34 cellular contexts compared by ENCODE assay signal in the genomic region with DNA sequence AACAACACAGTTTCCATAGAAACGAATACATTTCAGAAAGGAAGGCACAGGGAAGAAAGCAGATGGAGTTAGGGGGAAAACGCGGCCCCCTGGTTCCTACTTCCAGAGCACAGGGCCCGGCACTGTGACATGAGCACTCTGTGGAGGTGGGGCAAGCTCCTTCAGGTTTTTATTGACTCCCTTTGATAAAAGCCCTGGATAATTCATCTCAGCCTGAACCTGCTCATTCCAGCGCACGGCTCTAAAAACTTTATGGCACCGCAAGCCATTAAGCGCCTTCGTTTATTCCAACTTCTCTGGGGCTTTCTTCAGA.
"Had no signal": no experiment of that assay in that cellular context is flagged by ENCODE, and none has a peak within 500 bp of the region (broad histone marks: within the 10 kb centered on the region; RNA-seq: fewer than 3 reads in every experiment).

No MANE protein-coding gene starts in this region.

- H3K36me3 ChIP-seq: cardiac muscle cell, Peyer's patch, SJSA1 had no signal

- H3K36me3 Mint-ChIP-seq: activated CD4-positive, alpha-beta memory T cell treated with anti-CD3 and anti-CD28 coated beads for 36 hours; activated naive CD4-positive, alpha-beta T cell treated with anti-CD3 and anti-CD28 coated beads, Interleukin-2, amount 10 ng/mL, durations not matched to agents 7 days and 5 days; activated naive CD8-positive, alpha-beta T cell; T-cell had no signal

- DNase-seq: activated B cell treated with CpG ODN at 0.5 μM for 24 hours; activated CD4-positive, alpha-beta memory T cell treated with anti-CD3 and anti-CD28 coated beads for 36 hours; activated CD4-positive, alpha-beta T cell treated with anti-CD3 and anti-CD28 coated beads for 4 hours; activated CD4-positive, alpha-beta T cell treated with anti-CD3 and anti-CD28 coated beads, Interleukin-2, amount 50 U/mL, for 1 hour; activated CD4-positive, CD25-positive, alpha-beta regulatory T cell treated with anti-CD3 and anti-CD28 coated beads, Interleukin-2, amount 50 U/mL, for 72 hours; activated CD8-positive, alpha-beta memory T cell treated with anti-CD3 and anti-CD28 coated beads, Interleukin-2, amount 50 U/mL, for 4 hours; activated gamma-delta T cell treated with Interleukin-2 at 50 U/mL for 16 hours; activated naive CD4-positive, alpha-beta T cell treated with anti-CD3 and anti-CD28 coated beads, Interleukin-2, amount 10 ng/mL, durations not matched to agents 7 days and 5 days; activated naive CD8-positive, alpha-beta T cell treated with anti-CD3 and anti-CD28 coated beads, Interleukin-2, amount 50 U/mL, for 24 hours; activated T-cell treated with anti-CD3 and anti-CD28 coated beads for 4 hours; activated T-cell treated with anti-CD3 and anti-CD28 coated beads, Interleukin-2, amount 50 U/mL, for 4 hours; aorta; IMR-90; NCI-H1092 treated with DMSO at 0.1 percent for 48 hours; NCI-H1417; NCI-H1930; NCI-H2081 treated with DMSO at 0.1 percent for 48 hours; NCI-H2171 treated with DMSO at 0.1 percent for 48 hours; NCI-H345; NCI-H524 treated with DMSO at 0.1 percent for 48 hours; PC-3; Peyer's patch; RPMI8226; SHP77 treated with DMSO at 0.1 percent for 48 hours; SK-N-SH; T-cell; T-helper 2 cell; T-helper 9 cell had no signal

- H3K27me3 ChIP-seq: Peyer's patch, SJSA1 had no signal

- H3K4me3 ChIP-seq: cardiac muscle cell, K562, Peyer's patch, SJSA1 had no signal

- H3K9ac ChIP-seq: SK-N-SH had no signal

- H3K4me1 Mint-ChIP-seq: activated B cell treated with CpG ODN at 0.5 μM for 24 hours; activated naive CD4-positive, alpha-beta T cell treated with anti-CD3 and anti-CD28 coated beads, Interleukin-2, amount 10 ng/mL, durations not matched to agents 7 days and 5 days; activated naive CD8-positive, alpha-beta T cell treated with anti-CD3 and anti-CD28 coated beads, Interleukin-2, amount 50 U/mL, for 24 hours; T-cell had no signal

- H3K9me3 ChIP-seq: Peyer's patch, SJSA1, SK-N-SH had no signal

- H3K9me3 Mint-ChIP-seq: activated B cell treated with CpG ODN at 0.5 μM for 24 hours; activated CD4-positive, alpha-beta memory T cell treated with anti-CD3 and anti-CD28 coated beads for 36 hours; activated naive CD4-positive, alpha-beta T cell treated with anti-CD3 and anti-CD28 coated beads, Interleukin-2, amount 10 ng/mL, durations not matched to agents 7 days and 5 days; activated naive CD8-positive, alpha-beta T cell treated with anti-CD3 and anti-CD28 coated beads, Interleukin-2, amount 50 U/mL, for 24 hours; activated T-cell treated with anti-CD3 and anti-CD28 coated beads, Interleukin-2, amount 50 U/mL, for 4 hours; activated T-helper 1 cell treated with anti-CD3 and anti-CD28 coated beads, Interleukin-12 subunit alpha, Interleukin-12 subunit beta, Interleukin-2, Interleukin-4 antibody, amounts not matched to agents 30 ng/mL and 10 ng/mL and 1 ng/mL, durations not matched to agents 14 hours and 24 hours and 36 hours; T-cell had no signal

- H3K27ac Mint-ChIP-seq: activated B cell treated with CpG ODN at 0.5 μM for 24 hours; activated CD4-positive, alpha-beta memory T cell treated with anti-CD3 and anti-CD28 coated beads for 36 hours; activated naive CD4-positive, alpha-beta T cell treated with anti-CD3 and anti-CD28 coated beads, Interleukin-2, amount 10 ng/mL, durations not matched to agents 7 days and 5 days; activated naive CD8-positive, alpha-beta T cell; activated naive CD8-positive, alpha-beta T cell treated with anti-CD3 and anti-CD28 coated beads, Interleukin-2, amount 50 U/mL, for 24 hours; activated T-helper 1 cell treated with anti-CD3 and anti-CD28 coated beads, Interleukin-12 subunit alpha, Interleukin-12 subunit beta, Interleukin-2, Interleukin-4 antibody, amounts not matched to agents 30 ng/mL and 10 ng/mL and 1 ng/mL, durations not matched to agents 14 hours and 24 hours and 36 hours; T-cell had no signal

- H3K4me1 ChIP-seq: Peyer's patch had no signal

- H3K4me3 Mint-ChIP-seq: activated B cell treated with CpG ODN at 0.5 μM for 24 hours; activated CD4-positive, alpha-beta memory T cell treated with anti-CD3 and anti-CD28 coated beads for 36 hours; activated naive CD4-positive, alpha-beta T cell treated with anti-CD3 and anti-CD28 coated beads, Interleukin-2, amount 10 ng/mL, durations not matched to agents 7 days and 5 days; activated naive CD8-positive, alpha-beta T cell; activated naive CD8-positive, alpha-beta T cell treated with anti-CD3 and anti-CD28 coated beads, Interleukin-2, amount 50 U/mL, for 24 hours; activated T-cell treated with anti-CD3 and anti-CD28 coated beads, Interleukin-2, amount 50 U/mL, for 4 hours; activated T-helper 1 cell treated with anti-CD3 and anti-CD28 coated beads, Interleukin-12 subunit alpha, Interleukin-12 subunit beta, Interleukin-2, Interleukin-4 antibody, amounts not matched to agents 30 ng/mL and 10 ng/mL and 1 ng/mL, durations not matched to agents 14 hours and 24 hours and 36 hours; T-cell had no signal

- H3K27ac ChIP-seq: cardiac muscle cell, Peyer's patch, SJSA1, VCaP had no signal

- ATAC-seq: activated naive CD8-positive, alpha-beta T cell treated with anti-CD3 and anti-CD28 coated beads, Interleukin-2, amount 50 U/mL, for 24 hours; activated T-cell treated with anti-CD3 and anti-CD28 coated beads, Interleukin-2, amount 50 U/mL, for 4 hours; PC-3; T-cell had no signal
